In the genomic region with DNA sequence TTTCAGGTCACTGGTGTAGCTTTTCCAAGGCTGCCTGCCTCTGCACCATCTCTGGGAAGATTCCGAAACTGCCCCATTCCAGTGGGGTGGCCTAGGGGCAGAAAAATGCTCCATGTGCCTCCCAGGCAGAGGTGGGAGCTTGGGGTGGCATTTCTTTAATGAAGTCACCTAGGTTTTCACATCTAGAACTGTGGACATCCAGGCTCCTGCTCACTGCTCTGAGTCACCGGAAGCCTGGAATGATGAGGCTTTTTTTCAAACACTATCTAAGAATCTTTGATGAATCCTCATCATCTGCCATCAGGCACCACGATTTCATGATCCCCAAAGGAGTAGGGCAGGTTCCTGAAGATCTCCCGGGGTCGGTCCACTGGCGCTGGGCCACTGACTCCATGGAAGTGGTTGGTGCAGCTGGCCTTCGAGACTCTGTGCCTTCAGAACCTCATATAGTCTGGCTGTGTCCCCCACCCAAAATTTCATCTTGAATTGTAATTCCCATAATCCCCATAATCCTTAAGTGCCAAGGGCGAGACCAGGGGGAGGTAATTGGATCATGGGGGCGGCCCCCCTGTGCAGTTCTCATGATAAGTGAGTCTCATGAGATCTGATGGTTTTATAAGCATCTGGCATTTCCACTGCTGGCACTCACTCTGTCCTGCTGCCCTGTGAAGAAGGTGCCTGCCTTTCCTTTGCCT, we compare ENCODE assay signal across 12 cellular contexts. TPM values are rescaled to one million over a fixed set of nuclear protein-coding genes. Genes with fewer than 3 reads are reported as not detected.
DNase-seq lines count a peak whose midpoint lies in the region; ATAC-seq, FAIRE-seq and TF ChIP-seq lines count a peak whose summit lies in the region.
"Had no signal": no experiment of that assay in that cellular context is flagged by ENCODE, and none has a peak within 500 bp of the region (broad histone marks: within the 10 kb centered on the region; RNA-seq: fewer than 3 reads in every experiment).

No MANE protein-coding gene starts in this region.

- H3K27me3 ChIP-seq in RWPE2 (ENCODE audit: insufficient read depth, poor library complexity, severe bottlenecking) (no peaks in the 10 kb centered on the region), gastrocnemius medialis (no peaks in the 10 kb centered on the region)
- H3K27me3 ChIP-seq: pancreas had no signal

- H3K9me3 ChIP-seq in RWPE2 (ENCODE audit: severe bottlenecking): no peaks in the 10 kb centered on the region
- no peaks in the 10 kb centered on the region for H3K9me3 ChIP-seq in gastrocnemius medialis
- H3K9me3 ChIP-seq: pancreas had no signal

- TF ChIP-seq POLR2A in gastrocnemius medialis (IDR thresholded peaks at IDR 0.05): no peak

- no peak for TF ChIP-seq CTCF in RWPE2 (IDR thresholded peaks at IDR 0.05; ENCODE audit: poor library complexity, severe bottlenecking)
- no peak for TF ChIP-seq CTCF in gastrocnemius medialis (IDR thresholded peaks at IDR 0.05 in 4 of 5, conservative IDR thresholded peaks at IDR 0.05 in 1 of 5)

- intact Hi-C loops in gastrocnemius medialis (cut with DNase I; ENCODE audit: low total_unique reads): loop anchor here (2.0 kb wide), 3 partner anchors 25 to 113 kb away; a partner anchor contains a TSS

- ATAC-seq in RWPE2 (ENCODE audit: low read depth) (peak; percentile 30; the same call in 1 of the 3 replicates), gastrocnemius medialis (no peak), GM19463 (IDR thresholded peaks at IDR 0.05; ENCODE audit: unreplicated experiment) (no peak), HG03045 (IDR thresholded peaks at IDR 0.05; ENCODE audit: unreplicated experiment) (no peak)

- no peak for FAIRE-seq in GM19239 (lab: Jason Lieb, UNC)
- FAIRE-seq: pancreas had no signal

- H3K36me3 ChIP-seq in RWPE2 (ENCODE audit: low read depth) (no peaks in the 10 kb centered on the region), gastrocnemius medialis (no peaks in the 10 kb centered on the region)
- H3K36me3 ChIP-seq: pancreas had no signal

- peak overlapping the region; percentile 62 for H3K27ac ChIP-seq in RWPE2 (ENCODE audit: poor library complexity, severe bottlenecking)
- peak overlapping the region; percentile 94 for H3K27ac ChIP-seq in epithelial cell of prostate
- H3K27ac ChIP-seq in gastrocnemius medialis: peak overlapping the region; percentile 83 to 88 (median 86)

- DNase-seq in GM03348 (ENCODE audit: low spot score) (peak; percentile 54), RWPE2 (ENCODE audit: low spot score) (no peak), epithelial cell of prostate (ENCODE audit: low read depth, low spot score) (no peak), gastrocnemius medialis (no peak), GM19239 (ENCODE audit: insufficient read length, low spot score) (no peak)
- DNase-seq in stimulated activated CD4-positive, alpha-beta T cell treated with anti-CD3 and anti-CD28 coated beads, Interleukin-15, amount 100 ng/mL, for 24 hours: no peak
- DNase-seq: CD4-positive, alpha-beta memory T cell; islet precursor cell; pancreas; SIG-M5 had no signal

- in situ Hi-C loops in gastrocnemius medialis (cut with MboI; ENCODE audit: low sequenced_read_pairs in 4 of 4): loop anchor here in 1 of 4 donors (25.0 kb wide), 1 partner anchor 390 kb away; no protein-coding TSS in a partner anchor

- H3K4me3 ChIP-seq in RWPE2 (ENCODE audit: severe bottlenecking) (no peak overlapping the region), gastrocnemius medialis (no peak overlapping the region)
- H3K4me3 ChIP-seq: pancreas had no signal

- H3K4me1 ChIP-seq in RWPE2 (ENCODE audit: insufficient read depth, poor library complexity, severe bottlenecking) (peaks cover 29% of the 10 kb centered on the region), gastrocnemius medialis (peaks cover 52 to 53% of the 10 kb centered on the region in 2 donors)

RNA-seq across cellular contexts. Expression of a gene that starts 37.1 kb away (rescaled TPM):
- total RNA-seq in gastrocnemius medialis: 10 to 100 TPM; 32.9 to 81.9 (median 44.7) TPM
